8 cellular contexts compared by ENCODE assay signal in the genomic region with DNA sequence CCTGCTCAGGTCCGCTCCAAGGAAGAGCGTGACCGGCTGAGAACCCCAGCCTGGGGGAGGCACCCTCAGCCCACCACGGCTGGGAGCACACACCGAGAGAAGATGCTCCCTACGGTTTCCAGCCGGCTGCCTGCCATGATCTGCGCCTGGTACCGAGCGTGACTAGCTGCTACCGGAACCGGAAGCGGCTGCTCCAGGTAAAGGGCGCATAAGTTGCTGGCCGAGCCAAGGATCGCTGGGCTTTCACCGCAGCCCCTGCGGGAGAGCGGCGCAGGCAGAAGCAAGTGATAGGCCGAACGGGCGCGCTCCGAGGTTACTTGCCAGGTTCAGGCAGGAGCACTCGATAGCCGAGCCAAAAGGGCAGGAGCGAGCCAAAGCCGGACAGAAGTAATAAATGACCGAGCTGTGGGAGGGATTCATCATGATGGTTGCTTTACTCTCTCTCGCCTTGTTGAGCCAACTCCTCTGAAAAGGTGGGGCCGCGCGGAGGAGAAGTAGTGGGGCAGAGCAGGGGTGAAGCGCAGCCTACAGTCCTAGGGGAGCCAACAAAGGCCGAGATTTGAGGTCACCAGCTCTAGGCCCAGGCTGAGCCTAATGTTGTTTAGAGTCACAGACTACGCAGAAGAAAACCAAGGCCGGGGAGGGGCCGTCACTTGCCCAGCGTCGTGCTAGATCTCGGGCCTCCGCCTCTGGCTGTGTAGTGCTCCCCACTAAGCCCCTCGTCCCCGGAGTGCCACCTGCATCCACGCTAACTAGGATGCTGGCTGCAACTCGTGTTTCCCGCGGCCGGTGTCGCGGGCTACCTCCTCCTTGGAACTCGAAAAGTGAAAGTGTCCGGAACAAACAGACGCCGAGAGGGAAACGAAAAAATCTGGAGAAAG. TPM values are rescaled to one million over a fixed set of nuclear protein-coding genes. Genes with fewer than 3 reads are reported as not detected.
DNase-seq lines count a peak whose midpoint lies in the region; ATAC-seq, FAIRE-seq and TF ChIP-seq lines count a peak whose summit lies in the region.

A gene (minus strand): TSS at position 171 of the 881 bp plus-strand sequence. CDS start 34 bp downstream, at position 137.

- H3K27ac Mint-ChIP-seq in T-cell = peak within 1 kb of the TSS; percentile 99 to 100

- H3K27ac ChIP-seq in adipose tissue (ENCODE audit: low read depth, low read length) (peak within 1 kb of the TSS; percentile 13), heart left ventricle (peak within 1 kb of the TSS; percentile 88 to 97 (median 94)), upper lobe of right lung (peak within 1 kb of the TSS; percentile 94)

- POLR2A ChIA-PET in T-cell (lab: Charles Lee) = interaction anchor here (0.5 to 1.2 kb wide), 4 partner anchors 136 to 556 kb away, joined by 3 to 6 read pairs (median 4); a partner anchor contains a TSS

- intact Hi-C loops in heart left ventricle (cut with DNase I) = loop anchor here in 8 of 10 donors (2.0 to 10.0 kb wide), 4 partner anchors 15 to 237 kb away; a partner anchor contains a TSS
- intact Hi-C loops in posterior cingulate gyrus (cut with DNase I) = loop anchor here (5.0 kb wide), 1 partner anchor 232 kb away; a partner anchor contains a TSS
- intact Hi-C loops in upper lobe of right lung (cut with DNase I) = no loop called here

- H3K4me3 Mint-ChIP-seq in T-cell = peak within 1 kb of the TSS; percentile 95 to 99 (median 99)

- DNase-seq in GM12891 (ENCODE audit: insufficient read length, low spot score) (peak; percentile 92), NCI-H1436 treated with DMSO at 0.1 percent for 48 hours (lab: John Stamatoyannopoulos, UW) (peak; percentile 93), T-cell (peak; percentile 85 to 99 (median 97)), heart left ventricle (peak; percentile 98 to 99 (median 99)), posterior cingulate gyrus (peak; percentile 97 to 100 (median 98)), upper lobe of right lung (peak; percentile 99)

- 0 to 1% (median 0%) methylated on average over 57 of the region's 57 CpGs for WGBS in adipose tissue, 3 donors
- 0 to 1% (median 1%) methylated on average over 33 to 57 of the region's 57 CpGs for WGBS in heart left ventricle, 4 donors

- peak; percentile 83 for TF ChIP-seq POLR2A in GM12891 (IDR thresholded peaks at IDR 0.05; ENCODE audit: low read depth, low read length)
- TF ChIP-seq POLR2A in heart left ventricle (IDR thresholded peaks at IDR 0.05) = peak; percentile 40 to 83

- no peaks in the 10 kb centered on the region for H3K9me3 Mint-ChIP-seq in T-cell

- H3K27me3 ChIP-seq in heart left ventricle (no peaks in the 10 kb centered on the region), upper lobe of right lung (no peaks in the 10 kb centered on the region)

- ATAC-seq in HG02840 (IDR thresholded peaks at IDR 0.05; ENCODE audit: low FRiP score, unreplicated experiment) (peak; percentile 96), T-cell (replicated peaks in 1 of 4) (peak; percentile 91 to 97 (median 94)), heart left ventricle (peak; percentile 74 to 91 (median 88)), upper lobe of right lung (peak; percentile 98)

- peak within 1 kb of the TSS; percentile 57 to 98 (median 82) for H3K4me3 ChIP-seq in heart left ventricle
- peak within 1 kb of the TSS; percentile 100 for H3K4me3 ChIP-seq in upper lobe of right lung

- H3K36me3 ChIP-seq in heart left ventricle (peaks cover 0 to 25% (median 14%) of the 10 kb centered on the region in 9 donors), upper lobe of right lung (peaks cover 9% of the 10 kb centered on the region)

- no peaks in the 10 kb centered on the region for H3K9me3 ChIP-seq in heart left ventricle
- H3K9me3 ChIP-seq in upper lobe of right lung = no peaks in the 10 kb centered on the region

- FAIRE-seq in GM12891 (lab: Jason Lieb, UNC) = peak; percentile 97

- H3K4me1 ChIP-seq in heart left ventricle (peaks cover 4 to 68% (median 35%) of the 10 kb centered on the region in 12 donors), upper lobe of right lung (peaks cover 37% of the 10 kb centered on the region)

- H3K36me3 Mint-ChIP-seq in T-cell = peaks cover 5% of the 10 kb centered on the region

- H3K4me1 Mint-ChIP-seq in T-cell = peaks cover 37 to 49% (median 47%) of the 10 kb centered on the region in 3 donors

- H3K27me3 Mint-ChIP-seq in T-cell = no peaks in the 10 kb centered on the region

- CTCF ChIA-PET in T-cell (lab: Charles Lee) = interaction anchor here (0.5 to 2.2 kb wide), 7 partner anchors 10 to 1936 kb away, joined by 3 to 16 read pairs (median 4); no protein-coding TSS in a partner anchor

- no peak for TF ChIP-seq CTCF in heart left ventricle (IDR thresholded peaks at IDR 0.05)
- no peak for TF ChIP-seq CTCF in upper lobe of right lung (IDR thresholded peaks at IDR 0.05)

TF ChIP-seq in GM12891, 5 proteins besides CTCF, POLR2A, EP300 and RAD21:
- TF ChIP-seq POU2F2 (IDR thresholded peaks at IDR 0.05; ENCODE audit: low read depth, low read length) (peak; percentile 81), POLR2AphosphoS5 (IDR thresholded peaks at IDR 0.05; ENCODE audit: low read depth, low read length) (peak; percentile 81), TAF1 (IDR thresholded peaks at IDR 0.05; ENCODE audit: low read depth, low read length) (peak; percentile 67), PAX5 (IDR thresholded peaks at IDR 0.05; ENCODE audit: insufficient read depth, low read length, severe bottlenecking) (no peak)
TF ChIP-seq in GM12891: peak in this region for 3.

RNA-seq across cellular contexts. Expression of the gene that starts here (rescaled TPM):
- 68.2 TPM for polyA plus RNA-seq in GM12891 (2012; ENCODE audit: low read depth, missing spikeins)
- total RNA-seq in T-cell (10 to 100 TPM; 13.3 to 32.3 (median 25.2) TPM), heart left ventricle (10 to 100 TPM; 44.6 to 99.3 (median 71.8) TPM), upper lobe of right lung (36.0 TPM)
- polyA plus RNA-seq in adipose tissue (10 to 100 TPM; 20.9 to 36.6 (median 25.7) TPM), heart left ventricle (100 to 1,000 TPM in 1 of 2 donors, 10 to 100 TPM in 1; 23.9 to 207 TPM)

Comparison
In these comparisons a context has a peak if more than half of its experiments do, and no peak if none do; other contexts are left out.
1. Peak in every context shown above with its lines: DNase-seq, ATAC-seq, H3K4me3 ChIP-seq and H3K27ac ChIP-seq.
2. H3K27ac ChIP-seq: peak in every context shown above with its lines; median percentile 94 in heart left ventricle; 94 in upper lobe of right lung; 13 in adipose tissue.